10 cellular contexts compared by ENCODE assay signal in the genomic region with DNA sequence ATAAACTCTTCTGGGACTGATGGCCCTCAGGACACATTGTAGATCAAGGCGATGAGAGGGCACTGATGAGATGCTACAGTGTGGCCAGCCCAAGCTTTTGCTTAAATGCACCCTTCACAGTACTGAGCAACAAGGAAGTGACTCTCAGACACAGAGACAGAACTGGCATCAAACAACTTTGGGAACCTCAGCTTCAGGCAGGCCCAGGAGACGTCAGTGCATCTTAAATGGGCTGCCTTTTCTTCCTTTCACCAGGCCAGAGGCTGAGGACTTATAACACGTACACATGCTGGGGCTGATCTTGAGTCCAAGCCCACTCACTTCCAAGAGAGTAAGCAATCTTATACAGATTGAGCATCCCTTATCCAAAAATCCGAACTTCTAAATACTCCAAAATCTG.
"Had no signal": no experiment of that assay in that cellular context is flagged by ENCODE, and none has a peak within 500 bp of the region (broad histone marks: within the 10 kb centered on the region; RNA-seq: fewer than 3 reads in every experiment).

No MANE protein-coding gene starts in this region.

- H3K36me3 ChIP-seq: HAP-1 had no signal

- H3K4me1 ChIP-seq: HAP-1 had no signal

- ATAC-seq: HCT116, HepG2 had no signal

- H3K4me1 Mint-ChIP-seq: IgD-negative memory B cell had no signal

- H3K27ac ChIP-seq: GM23248, HL-60 had no signal

- H3K27me3 Mint-ChIP-seq: IgD-negative memory B cell had no signal

- H3K4me3 Mint-ChIP-seq: HFFc6, IgD-negative memory B cell had no signal

- H3K4me3 ChIP-seq: GM23248, HAP-1 had no signal

- DNase-seq: GM23248, GOT3, H7, HFFc6, KBM-7 had no signal

- H3K9me3 Mint-ChIP-seq: IgD-negative memory B cell had no signal

- H3K9me3 ChIP-seq: HAP-1 had no signal

- H3K36me3 Mint-ChIP-seq: IgD-negative memory B cell had no signal

- H3K27ac Mint-ChIP-seq: HFFc6, IgD-negative memory B cell had no signal
